In the genomic region with DNA sequence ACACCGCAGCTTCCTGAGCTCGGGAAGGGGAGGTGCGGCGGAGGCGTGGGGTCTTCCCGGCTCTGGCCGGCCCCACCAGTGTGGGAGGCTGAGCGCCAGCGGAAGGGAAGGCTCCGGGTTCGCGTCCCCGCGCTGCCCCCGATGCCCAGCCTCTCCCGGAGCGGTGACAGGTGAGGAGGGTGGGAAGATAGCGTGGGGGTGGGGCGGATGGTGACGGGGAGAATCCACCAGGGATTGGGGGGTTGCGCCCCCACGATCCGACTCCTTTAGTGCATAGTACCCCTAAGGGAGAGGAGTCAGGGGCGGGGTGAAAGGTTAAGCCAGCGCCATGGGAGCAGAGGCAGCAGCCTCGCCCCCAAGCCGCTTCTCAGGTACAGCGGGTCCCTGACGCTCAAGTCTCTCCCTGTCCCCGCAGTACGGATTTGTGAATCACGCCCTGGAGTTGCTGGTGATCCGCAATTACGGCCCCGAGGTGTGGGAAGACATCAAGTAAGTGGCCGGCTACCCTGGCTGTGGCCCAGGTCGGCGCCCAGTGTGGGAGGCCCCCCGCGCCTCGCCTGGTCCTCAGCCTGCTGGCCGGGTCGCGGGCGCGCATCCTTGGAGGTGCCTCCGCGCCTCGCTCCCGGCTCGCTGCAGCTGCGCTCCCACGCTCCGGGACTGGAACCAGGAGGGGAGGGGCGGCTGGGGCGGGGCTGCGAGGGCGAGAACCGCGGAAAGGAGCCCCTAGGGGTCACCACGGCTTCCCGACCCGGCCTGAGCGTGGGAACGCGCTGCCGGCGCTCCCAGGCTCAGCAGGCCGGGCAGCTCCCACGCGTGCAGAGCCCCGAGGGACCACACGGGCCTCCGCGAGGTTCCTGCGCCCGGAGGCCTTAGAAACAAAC, we compare ENCODE assay signal across 9 cellular contexts. TPM values are rescaled to one million over a fixed set of nuclear protein-coding genes. Genes with fewer than 3 reads are reported as not detected.
DNase-seq lines count a peak whose midpoint lies in the region; ATAC-seq and TF ChIP-seq lines count a peak whose summit lies in the region.
"Had no signal": no experiment of that assay in that cellular context is flagged by ENCODE, and none has a peak within 500 bp of the region (broad histone marks: within the 10 kb centered on the region; RNA-seq: fewer than 3 reads in every experiment).

No MANE protein-coding gene starts in this region.

- no peaks in the 10 kb centered on the region for H3K9me3 Mint-ChIP-seq in progenitor cell of endocrine pancreas (ENCODE audit: low read depth)
- H3K9me3 Mint-ChIP-seq: T-helper 1 cell treated with Interleukin-12 subunit alpha and Interleukin-12 subunit beta and Interleukin-4 antibody, amounts not matched to agents 30 μg/mL and 1 μg/mL, for 36 hours had no signal

- H3K4me3 Mint-ChIP-seq in progenitor cell of endocrine pancreas (ENCODE audit: low read depth) = peak overlapping the region; percentile 68

- no peaks in the 10 kb centered on the region for H3K27me3 ChIP-seq in adipocyte (replicated peaks; ENCODE audit: control insufficient read depth, insufficient read depth, low read length)
- no peaks in the 10 kb centered on the region for H3K27me3 ChIP-seq in right cardiac atrium (ENCODE audit: control insufficient read depth, insufficient read depth)

- H3K27ac Mint-ChIP-seq in progenitor cell of endocrine pancreas = no peak overlapping the region
- H3K27ac Mint-ChIP-seq: T-helper 1 cell treated with Interleukin-12 subunit alpha and Interleukin-12 subunit beta and Interleukin-4 antibody, amounts not matched to agents 30 μg/mL and 1 μg/mL, for 36 hours had no signal

- peak; percentile 80 to 86 for ATAC-seq in right cardiac atrium

- H3K4me1 Mint-ChIP-seq in progenitor cell of endocrine pancreas (ENCODE audit: low read depth) = no peaks in the 10 kb centered on the region

- no peaks in the 10 kb centered on the region for H3K36me3 ChIP-seq in adipocyte (ENCODE audit: control insufficient read depth, insufficient read depth, low read length, severe bottlenecking)

- peak overlapping the region; percentile 66 for H3K9ac ChIP-seq in adipocyte (ENCODE audit: low read length)

- DNase-seq in Caki2 (ENCODE audit: low read depth) (peak; percentile 63), GM20000 (ENCODE audit: low spot score) (peak; percentile 80), adipocyte (ENCODE audit: low read depth) (peak; percentile 73), right cardiac atrium (peak; percentile 81 to 93 (median 90)), progenitor cell of endocrine pancreas (ENCODE audit: low spot score, unreplicated experiment) (peak; percentile 44), HUDEP-2 (lab: John Stamatoyannopoulos, UW; ENCODE audit: unreplicated experiment in 76 of 76) (no peak), DMS153 treated with DMSO at 0.1 percent for 48 hours (lab: John Stamatoyannopoulos, UW; ENCODE audit: unreplicated experiment) (no peak)
- DNase-seq in Jurkat, Clone E6-1 (ENCODE audit: low read depth, low spot score) = no peak

- H3K27ac ChIP-seq in right cardiac atrium (ENCODE audit: low read length) = peak overlapping the region; percentile 3

- H3K4me1 ChIP-seq in adipocyte (ENCODE audit: control insufficient read depth, insufficient read depth, low read length) (no peaks in the 10 kb centered on the region), right cardiac atrium (ENCODE audit: control insufficient read depth, insufficient read depth, low read length) (no peaks in the 10 kb centered on the region)

- intact Hi-C loops in right cardiac atrium (cut with DNase I) = no loop called here

- peak overlapping the region; percentile 58 for H3K4me3 ChIP-seq in Jurkat, Clone E6-1 (ENCODE audit: low read length)
- H3K4me3 ChIP-seq in adipocyte (ENCODE audit: low read length) = peak overlapping the region; percentile 80
- peak overlapping the region; percentile 60 for H3K4me3 ChIP-seq in right cardiac atrium (ENCODE audit: low read length)

- in situ Hi-C loops in Caki2 (cut with HindIII; ENCODE audit: low pct_unique_long_range_greater_than_20kb, low sequenced_read_pairs) = no loop called here

- H3K36me3 Mint-ChIP-seq in progenitor cell of endocrine pancreas (ENCODE audit: insufficient read depth) = no peaks in the 10 kb centered on the region

- 2% methylated on average over 77 of the region's 77 CpGs for WGBS in right cardiac atrium

- H3K9me3 ChIP-seq in adipocyte (ENCODE audit: control insufficient read depth, low read length) (no peaks in the 10 kb centered on the region), right cardiac atrium (ENCODE audit: control insufficient read depth, low read length) (no peaks in the 10 kb centered on the region)

- TF ChIP-seq CTCF in GM20000 (IDR thresholded peaks at IDR 0.05; ENCODE audit: extremely low read depth, missing control alignments) (no peak), progenitor cell of endocrine pancreas (IDR thresholded peaks at IDR 0.05; ENCODE audit: unreplicated experiment) (peak; percentile 28)

- peaks cover 11% of the 10 kb centered on the region for H3K27me3 Mint-ChIP-seq in progenitor cell of endocrine pancreas

RNA-seq across cellular contexts. Expression of a gene that starts 0.8 kb away (rescaled TPM):
- 33.8 and 35.6 TPM in 2 replicates for total RNA-seq in Caki2 (2014; rRNA removed; shearing (Covaris generic); ENCODE audit: low replicate concordance)
- polyA plus RNA-seq in Jurkat, Clone E6-1 (2012; ENCODE audit: insufficient read depth, insufficient read length) = 27.2 TPM
- total RNA-seq in right cardiac atrium (10 to 100 TPM in 1 of 4 donors, 1 to 10 TPM in 3; 8.0 to 12.9 (median 9.3) TPM), progenitor cell of endocrine pancreas (1.5 and 1.9 TPM in 2 replicates)
- 7.5 TPM for polyA plus RNA-seq in right cardiac atrium

Comparison
In these comparisons a context has a peak if more than half of its experiments do, and no peak if none do; other contexts are left out.
1. DNase-seq: peak in Caki2 (single experiment), GM20000 (single experiment), adipocyte (single experiment), right cardiac atrium (3 of 3) and progenitor cell of endocrine pancreas (single experiment); none in Jurkat, Clone E6-1 (single experiment), HUDEP-2 (0 of 76) and DMS153 treated with DMSO at 0.1 percent for 48 hours (single experiment).
2. Peak in every context shown above with its lines, with median percentiles within 50 percentile points of each other: H3K4me3 ChIP-seq.